ENCODE assay signal across 1 cellular context in the genomic region with DNA sequence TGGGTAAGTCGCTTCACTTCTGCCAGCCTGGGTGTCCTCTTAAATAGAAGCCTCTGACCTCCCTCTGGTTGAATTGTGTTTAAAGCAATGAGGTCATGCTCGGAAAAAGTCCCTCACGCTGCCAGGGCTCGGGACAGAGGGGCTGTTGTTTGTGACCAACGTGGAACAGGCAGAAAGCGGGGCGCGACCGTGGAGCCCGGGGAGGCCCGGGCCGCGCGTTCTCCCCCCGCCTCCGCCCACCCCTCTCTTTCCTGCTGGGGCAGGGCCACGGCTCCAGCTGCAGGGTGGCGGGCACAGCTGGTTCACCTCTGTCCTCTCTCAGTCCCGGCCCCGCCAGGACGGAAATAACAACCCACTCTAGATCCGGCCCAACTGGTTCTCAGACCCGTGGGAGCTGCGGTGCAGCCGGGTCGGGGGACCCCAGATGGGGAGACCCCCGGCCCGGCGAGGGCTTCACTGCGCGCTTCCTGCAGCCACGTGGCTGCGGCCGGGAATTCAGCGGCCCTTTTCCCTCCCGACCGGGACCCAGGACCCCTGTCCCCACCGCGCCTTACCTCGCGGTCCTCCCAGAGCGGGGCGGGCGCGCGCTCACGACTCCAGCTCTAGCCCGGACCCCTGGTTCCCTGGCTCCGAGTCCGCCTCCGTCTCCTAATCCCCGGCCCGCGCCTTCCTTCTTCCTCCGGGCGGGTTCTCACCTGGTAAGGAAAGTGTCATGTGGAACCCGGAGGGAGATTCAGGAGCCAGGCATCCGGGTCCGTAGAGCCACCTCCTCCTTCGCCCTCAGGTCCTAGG.
TF ChIP-seq lines count a peak whose summit lies in the region.

No MANE protein-coding gene starts in this region.

TF ChIP-seq in endothelial cell of umbilical vein, 7 proteins besides CTCF, POLR2A, EP300 and RAD21:
- TF ChIP-seq JUN (IDR thresholded peaks at IDR 0.05; ENCODE audit: borderline replicate concordance, insufficient read depth, insufficient read length, low read depth) (peak; percentile 10), POLR2AphosphoS5 (IDR thresholded peaks at IDR 0.05; ENCODE audit: insufficient read depth, low read depth, low read length) (peak; percentile 23), GATA2 (IDR thresholded peaks at IDR 0.05; ENCODE audit: insufficient read depth, insufficient read length, low read depth, low read length) (no peak)
